Comparison of ENCODE assay signal across 1 cellular context in the genomic region with DNA sequence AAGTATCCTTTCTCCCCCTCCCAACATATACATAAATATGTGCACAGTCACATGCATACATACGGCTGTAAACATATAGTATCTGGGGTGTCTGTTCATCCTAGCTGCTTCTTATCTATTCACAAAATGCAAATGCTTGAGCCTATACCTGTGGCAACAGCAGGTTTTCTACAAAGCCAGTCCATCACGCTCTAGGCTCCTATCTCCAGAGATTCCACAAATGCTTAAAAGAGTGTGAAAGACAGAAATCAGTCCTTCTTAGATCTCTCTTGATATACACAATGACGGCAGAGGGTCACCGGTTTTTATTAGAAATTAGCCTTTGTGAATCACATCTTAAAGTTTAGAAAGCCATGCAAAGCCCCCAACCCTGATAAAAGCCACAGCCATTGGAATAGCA.
TF ChIP-seq lines count a peak whose summit lies in the region.

No MANE protein-coding gene starts in this region.

TF ChIP-seq in IMR-90, 13 proteins besides CTCF, POLR2A, EP300 and RAD21:
- TF ChIP-seq RFX5 (IDR thresholded peaks at IDR 0.05; ENCODE audit: low read depth, low read length) (no peak), MAFK (IDR thresholded peaks at IDR 0.05; ENCODE audit: low read depth, low read length) (no peak)
- TF ChIP-seq, protein P1, sequence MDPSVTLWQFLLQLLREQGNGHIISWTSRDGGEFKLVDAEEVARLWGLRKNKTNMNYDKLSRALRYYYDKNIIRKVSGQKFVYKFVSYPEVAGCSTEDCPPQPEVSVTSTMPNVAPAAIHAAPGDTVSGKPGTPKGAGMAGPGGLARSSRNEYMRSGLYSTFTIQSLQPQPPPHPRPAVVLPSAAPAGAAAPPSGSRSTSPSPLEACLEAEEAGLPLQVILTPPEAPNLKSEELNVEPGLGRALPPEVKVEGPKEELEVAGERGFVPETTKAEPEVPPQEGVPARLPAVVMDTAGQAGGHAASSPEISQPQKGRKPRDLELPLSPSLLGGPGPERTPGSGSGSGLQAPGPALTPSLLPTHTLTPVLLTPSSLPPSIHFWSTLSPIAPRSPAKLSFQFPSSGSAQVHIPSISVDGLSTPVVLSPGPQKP (IDR thresholded peaks at IDR 0.05; ENCODE audit: borderline replicate concordance, low read depth, low read length), result no peak
